In the genomic region with DNA sequence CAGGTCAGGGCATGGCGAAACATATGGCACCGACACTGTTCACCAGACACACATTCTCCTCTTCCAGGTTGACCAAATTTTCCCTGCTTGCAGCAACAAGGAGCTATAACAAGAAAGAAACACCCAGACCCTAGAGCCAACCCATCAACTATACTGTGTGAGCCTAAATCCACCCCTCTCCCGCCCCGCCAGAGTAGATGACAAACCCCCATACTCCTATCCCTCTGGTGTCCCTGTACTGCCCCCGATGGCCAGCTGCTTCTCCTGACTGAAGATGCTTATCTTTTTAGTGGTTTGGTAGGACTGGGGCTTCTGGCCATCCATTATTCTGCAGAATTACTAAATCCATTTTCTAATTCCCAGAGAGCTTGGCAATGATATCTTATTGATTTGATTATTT, we compare ENCODE assay signal across 23 cellular contexts.
DNase-seq lines count a peak whose midpoint lies in the region; ATAC-seq and TF ChIP-seq lines count a peak whose summit lies in the region.
"Had no signal": no experiment of that assay in that cellular context is flagged by ENCODE, and none has a peak within 500 bp of the region (broad histone marks: within the 10 kb centered on the region; RNA-seq: fewer than 3 reads in every experiment).

No MANE protein-coding gene starts in this region.

- TF ChIP-seq CTCF in NB4 (IDR thresholded peaks at IDR 0.05; ENCODE audit: low read depth, low read length) (peak; percentile 28), coronary artery (IDR thresholded peaks at IDR 0.05) (no peak), neural progenitor cell (IDR thresholded peaks at IDR 0.05) (peak; percentile 38)

- no peak overlapping the region for H3K4me3 Mint-ChIP-seq in neural progenitor cell
- H3K4me3 Mint-ChIP-seq: activated CD8-positive, alpha-beta T cell treated with anti-CD3 and anti-CD28 coated beads for 36 hours; memory B cell; naive thymus-derived CD4-positive, alpha-beta T cell; T-helper 2 cell treated with Interferon-gamma antibody and Interleukin-4, amounts not matched to agents 5 μg/mL and 100 μg/mL, for 36 hours had no signal

- H3K27ac ChIP-seq in coronary artery = no peak overlapping the region
- no peak overlapping the region for H3K27ac ChIP-seq in neural progenitor cell
- H3K27ac ChIP-seq: parathyroid adenoma, sigmoid colon had no signal

- no peak overlapping the region for H2AFZ ChIP-seq in neural progenitor cell (replicated peaks)
- H2AFZ ChIP-seq: parathyroid adenoma had no signal

- peaks cover 6% of the 10 kb centered on the region for H3F3A ChIP-seq in neural progenitor cell (ENCODE audit: low read depth)

- H3K27me3 Mint-ChIP-seq in neural progenitor cell (ENCODE audit: insufficient read depth, low read depth) = peaks cover 5% of the 10 kb centered on the region
- H3K27me3 Mint-ChIP-seq: activated CD8-positive, alpha-beta T cell treated with anti-CD3 and anti-CD28 coated beads for 36 hours had no signal

- no peaks in the 10 kb centered on the region for H3K36me3 Mint-ChIP-seq in neural progenitor cell
- H3K36me3 Mint-ChIP-seq: memory B cell; naive thymus-derived CD4-positive, alpha-beta T cell had no signal

- no peaks in the 10 kb centered on the region for H4K20me1 ChIP-seq in neural progenitor cell (ENCODE audit: low read depth)

- H3K9me3 ChIP-seq in neural progenitor cell (ENCODE audit: low read depth) = no peaks in the 10 kb centered on the region
- H3K9me3 ChIP-seq: sigmoid colon, stomach had no signal

- H3K9ac ChIP-seq in neural progenitor cell = no peak overlapping the region
- H3K9ac ChIP-seq: parathyroid adenoma had no signal

- peaks cover 3% of the 10 kb centered on the region for H3K9me3 Mint-ChIP-seq in neural progenitor cell
- H3K9me3 Mint-ChIP-seq: T-helper 2 cell treated with Interferon-gamma antibody and Interleukin-4, amounts not matched to agents 5 μg/mL and 100 μg/mL, for 36 hours had no signal

- H3K27me3 ChIP-seq in neural progenitor cell = no peaks in the 10 kb centered on the region
- H3K27me3 ChIP-seq: sigmoid colon, stomach had no signal

- no peak for ATAC-seq in HG02588 (IDR thresholded peaks at IDR 0.05; ENCODE audit: unreplicated experiment)
- ATAC-seq: activated CD8-positive, alpha-beta T cell treated with anti-CD3 and anti-CD28 coated beads for 36 hours; naive thymus-derived CD4-positive, alpha-beta T cell had no signal

- peaks cover 6% of the 10 kb centered on the region for H3K4me1 ChIP-seq in neural progenitor cell
- H3K4me1 ChIP-seq: sigmoid colon had no signal

- no peak for TF ChIP-seq POLR2A in NB4 (IDR thresholded peaks at IDR 0.05; ENCODE audit: extremely low read depth, insufficient read length)

- no peaks in the 10 kb centered on the region for H3K79me2 ChIP-seq in neural progenitor cell (ENCODE audit: low read depth)
- H3K79me2 ChIP-seq: parathyroid adenoma had no signal

- H3K4me3 ChIP-seq in NB4 (ENCODE audit: low read depth, low read length) (no peak overlapping the region), coronary artery (no peak overlapping the region), neural progenitor cell (no peak overlapping the region)
- H3K4me3 ChIP-seq: sigmoid colon, stomach had no signal

- H3K4me1 Mint-ChIP-seq in neural progenitor cell = peaks cover 6% of the 10 kb centered on the region
- H3K4me1 Mint-ChIP-seq: memory B cell; naive thymus-derived CD4-positive, alpha-beta T cell had no signal

- H3K27ac Mint-ChIP-seq in neural progenitor cell = no peak overlapping the region
- H3K27ac Mint-ChIP-seq: activated CD8-positive, alpha-beta T cell treated with anti-CD3 and anti-CD28 coated beads for 36 hours; memory B cell; naive thymus-derived CD4-positive, alpha-beta T cell; T-helper 2 cell treated with Interferon-gamma antibody and Interleukin-4, amounts not matched to agents 5 μg/mL and 100 μg/mL, for 36 hours had no signal

- no peak overlapping the region for H3K4me2 ChIP-seq in neural progenitor cell

- no peaks in the 10 kb centered on the region for H3K36me3 ChIP-seq in neural progenitor cell
- H3K36me3 ChIP-seq: sigmoid colon, stomach had no signal

- DNase-seq in NCI-H146 (lab: John Stamatoyannopoulos, UW) (peak; percentile 29), NCI-H146 treated with DMSO at 0.1 percent for 48 hours (lab: John Stamatoyannopoulos, UW; ENCODE audit: unreplicated experiment) (no peak), NB4 (ENCODE audit: low read depth) (peak; percentile 26), coronary artery (ENCODE audit: low spot score) (peak; percentile 62), neural progenitor cell (ENCODE audit: low spot score) (peak; percentile 31), DMS114 treated with DMSO at 0.1 percent for 48 hours (lab: John Stamatoyannopoulos, UW; ENCODE audit: unreplicated experiment) (no peak), hippocampal formation (lab: John Stamatoyannopoulos, UW) (no peak)
- DNase-seq: activated CD4-positive, CD25-positive, alpha-beta regulatory T cell; activated CD8-positive, alpha-beta T cell treated with anti-CD3 and anti-CD28 coated beads for 36 hours; activated naive CD4-positive, alpha-beta T cell treated with Interleukin-2 at 50 U/mL for 16 hours; activated T-cell treated with anti-CD3 and anti-CD28 coated beads, Interleukin-2, amount 50 U/mL, for 1 hour; amygdala; cerebellar nuclear complex; kidney; naive thymus-derived CD4-positive, alpha-beta T cell; NCI-H774; sigmoid colon; stimulated activated CD4-positive, alpha-beta T cell treated with anti-CD3 and anti-CD28 coated beads, Interleukin-2, amount 100 ng/mL, for 24 hours; stomach had no signal

Comparison
In these comparisons a context has a peak if more than half of its experiments do, and no peak if none do; other contexts are left out.
1. DNase-seq: peak in NCI-H146 (single experiment), NB4 (single experiment), coronary artery (single experiment) and neural progenitor cell (single experiment); none in NCI-H146 treated with DMSO at 0.1 percent for 48 hours (single experiment), DMS114 treated with DMSO at 0.1 percent for 48 hours (single experiment) and hippocampal formation (0 of 2).